Comparison of ENCODE assay signal across 3 cellular contexts in genomic region chr5:54484219-54484894, GRCh38.
TF ChIP-seq lines count a peak whose summit lies in the region.

No MANE protein-coding gene starts in this region.

TF ChIP-seq in SK-N-SH, 30 proteins besides CTCF, POLR2A, EP300 and RAD21 (continued from another document):
- TF ChIP-seq, protein P1, sequence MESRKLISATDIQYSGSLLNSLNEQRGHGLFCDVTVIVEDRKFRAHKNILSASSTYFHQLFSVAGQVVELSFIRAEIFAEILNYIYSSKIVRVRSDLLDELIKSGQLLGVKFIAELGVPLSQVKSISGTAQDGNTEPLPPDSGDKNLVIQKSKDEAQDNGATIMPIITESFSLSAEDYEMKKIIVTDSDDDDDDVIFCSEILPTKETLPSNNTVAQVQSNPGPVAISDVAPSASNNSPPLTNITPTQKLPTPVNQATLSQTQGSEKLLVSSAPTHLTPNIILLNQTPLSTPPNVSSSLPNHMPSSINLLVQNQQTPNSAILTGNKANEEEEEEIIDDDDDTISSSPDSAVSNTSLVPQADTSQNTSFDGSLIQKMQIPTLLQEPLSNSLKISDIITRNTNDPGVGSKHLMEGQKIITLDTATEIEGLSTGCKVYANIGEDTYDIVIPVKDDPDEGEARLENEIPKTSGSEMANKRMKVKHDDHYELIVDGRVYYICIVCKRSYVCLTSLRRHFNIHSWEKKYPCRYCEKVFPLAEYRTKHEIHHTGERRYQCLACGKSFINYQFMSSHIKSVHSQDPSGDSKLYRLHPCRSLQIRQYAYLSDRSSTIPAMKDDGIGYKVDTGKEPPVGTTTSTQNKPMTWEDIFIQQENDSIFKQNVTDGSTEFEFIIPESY (IDR thresholded peaks at IDR 0.05; ENCODE audit: borderline replicate concordance, low read depth) = no peak
- TF ChIP-seq SMC3 (IDR thresholded peaks at IDR 0.05; ENCODE audit: low read depth, low read length) = no peak
- no peak for TF ChIP-seq EZH2phosphoT487 (IDR thresholded peaks at IDR 0.05; ENCODE audit: borderline replicate concordance, low read depth)
- TF ChIP-seq, protein P2, sequence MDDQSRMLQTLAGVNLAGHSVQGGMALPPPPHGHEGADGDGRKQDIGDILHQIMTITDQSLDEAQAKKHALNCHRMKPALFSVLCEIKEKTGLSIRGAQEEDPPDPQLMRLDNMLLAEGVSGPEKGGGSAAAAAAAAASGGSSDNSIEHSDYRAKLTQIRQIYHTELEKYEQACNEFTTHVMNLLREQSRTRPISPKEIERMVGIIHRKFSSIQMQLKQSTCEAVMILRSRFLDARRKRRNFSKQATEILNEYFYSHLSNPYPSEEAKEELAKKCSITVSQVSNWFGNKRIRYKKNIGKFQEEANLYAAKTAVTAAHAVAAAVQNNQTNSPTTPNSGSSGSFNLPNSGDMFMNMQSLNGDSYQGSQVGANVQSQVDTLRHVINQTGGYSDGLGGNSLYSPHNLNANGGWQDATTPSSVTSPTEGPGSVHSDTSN (IDR thresholded peaks at IDR 0.05) = no peak
- TF ChIP-seq ELF1 (IDR thresholded peaks at IDR 0.05) = no peak
- no peak for TF ChIP-seq YY1 (IDR thresholded peaks at IDR 0.05; ENCODE audit: low read depth)

TF ChIP-seq in SK-N-SH treated with all-trans-retinoic acid at 6 μM for 48 hours, 23 proteins besides CTCF, POLR2A, EP300 and RAD21 (continued from another document):
- TF ChIP-seq, protein P3, sequence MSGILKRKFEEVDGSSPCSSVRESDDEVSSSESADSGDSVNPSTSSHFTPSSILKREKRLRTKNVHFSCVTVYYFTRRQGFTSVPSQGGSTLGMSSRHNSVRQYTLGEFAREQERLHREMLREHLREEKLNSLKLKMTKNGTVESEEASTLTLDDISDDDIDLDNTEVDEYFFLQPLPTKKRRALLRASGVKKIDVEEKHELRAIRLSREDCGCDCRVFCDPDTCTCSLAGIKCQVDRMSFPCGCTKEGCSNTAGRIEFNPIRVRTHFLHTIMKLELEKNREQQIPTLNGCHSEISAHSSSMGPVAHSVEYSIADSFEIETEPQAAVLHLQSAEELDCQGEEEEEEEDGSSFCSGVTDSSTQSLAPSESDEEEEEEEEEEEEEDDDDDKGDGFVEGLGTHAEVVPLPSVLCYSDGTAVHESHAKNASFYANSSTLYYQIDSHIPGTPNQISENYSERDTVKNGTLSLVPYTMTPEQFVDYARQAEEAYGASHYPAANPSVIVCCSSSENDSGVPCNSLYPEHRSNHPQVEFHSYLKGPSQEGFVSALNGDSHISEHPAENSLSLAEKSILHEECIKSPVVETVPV (CRISPR knock-in tag; IDR thresholded peaks at IDR 0.05) = no peak
- TF ChIP-seq CSDC2 (CRISPR knock-in tag; IDR thresholded peaks at IDR 0.05) (no peak), ESRRG (CRISPR knock-in tag; IDR thresholded peaks at IDR 0.05) (no peak), TCF4 (CRISPR knock-in tag; IDR thresholded peaks at IDR 0.05; ENCODE audit: borderline replicate concordance) (no peak), ISL1 (CRISPR knock-in tag; IDR thresholded peaks at IDR 0.05) (no peak), ZC3H10 (CRISPR knock-in tag; IDR thresholded peaks at IDR 0.05) (no peak)

TF ChIP-seq in HepG2, 621 proteins besides CTCF, POLR2A, EP300 and RAD21 (continued from another document):
- TF ChIP-seq, protein P4, sequence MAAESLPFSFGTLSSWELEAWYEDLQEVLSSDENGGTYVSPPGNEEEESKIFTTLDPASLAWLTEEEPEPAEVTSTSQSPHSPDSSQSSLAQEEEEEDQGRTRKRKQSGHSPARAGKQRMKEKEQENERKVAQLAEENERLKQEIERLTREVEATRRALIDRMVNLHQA (CRISPR knock-in tag; IDR thresholded peaks at IDR 0.05) = no peak
- TF ChIP-seq, protein P5, sequence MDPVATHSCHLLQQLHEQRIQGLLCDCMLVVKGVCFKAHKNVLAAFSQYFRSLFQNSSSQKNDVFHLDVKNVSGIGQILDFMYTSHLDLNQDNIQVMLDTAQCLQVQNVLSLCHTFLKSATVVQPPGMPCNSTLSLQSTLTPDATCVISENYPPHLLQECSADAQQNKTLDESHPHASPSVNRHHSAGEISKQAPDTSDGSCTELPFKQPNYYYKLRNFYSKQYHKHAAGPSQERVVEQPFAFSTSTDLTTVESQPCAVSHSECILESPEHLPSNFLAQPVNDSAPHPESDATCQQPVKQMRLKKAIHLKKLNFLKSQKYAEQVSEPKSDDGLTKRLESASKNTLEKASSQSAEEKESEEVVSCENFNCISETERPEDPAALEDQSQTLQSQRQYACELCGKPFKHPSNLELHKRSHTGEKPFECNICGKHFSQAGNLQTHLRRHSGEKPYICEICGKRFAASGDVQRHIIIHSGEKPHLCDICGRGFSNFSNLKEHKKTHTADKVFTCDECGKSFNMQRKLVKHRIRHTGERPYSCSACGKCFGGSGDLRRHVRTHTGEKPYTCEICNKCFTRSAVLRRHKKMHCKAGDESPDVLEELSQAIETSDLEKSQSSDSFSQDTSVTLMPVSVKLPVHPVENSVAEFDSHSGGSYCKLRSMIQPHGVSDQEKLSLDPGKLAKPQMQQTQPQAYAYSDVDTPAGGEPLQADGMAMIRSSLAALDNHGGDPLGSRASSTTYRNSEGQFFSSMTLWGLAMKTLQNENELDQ (CRISPR knock-in tag; IDR thresholded peaks at IDR 0.05; ENCODE audit: borderline replicate concordance) = no peak
TF ChIP-seq in HepG2: peak in this region for 0.
